ENCODE assay signal across 1 cellular context in genomic region chr18:3266062-3266608, GRCh38.
TF ChIP-seq lines count a peak whose summit lies in the region.

No MANE protein-coding gene starts in this region.

TF ChIP-seq in endothelial cell of umbilical vein, 7 proteins besides CTCF, POLR2A, EP300 and RAD21 (continued from another document):
- TF ChIP-seq POLR2AphosphoS5 (IDR thresholded peaks at IDR 0.05; ENCODE audit: insufficient read depth, low read depth, low read length) (no peak), JUN (IDR thresholded peaks at IDR 0.05; ENCODE audit: borderline replicate concordance, insufficient read depth, insufficient read length, low read depth) (no peak), FOS (IDR thresholded peaks at IDR 0.05; ENCODE audit: borderline replicate concordance, insufficient read depth, low read length) (no peak)
